ENCODE assay signal across 1 cellular context in genomic region chr17:40909351-40909750, GRCh38.
A peak's percentile ranks its signal among the peaks of the same experiment; 100 is the strongest.
TF ChIP-seq lines count a peak whose summit lies in the region.

No MANE protein-coding gene starts in this region.

TF ChIP-seq in SK-N-SH, 30 proteins besides CTCF, POLR2A, EP300 and RAD21 (continued from another document):
- peak; percentile 17 for TF ChIP-seq CHD2 (IDR thresholded peaks at IDR 0.05; ENCODE audit: low read length, partially characterized antibody)
- no peak for TF ChIP-seq RFX5 (IDR thresholded peaks at IDR 0.05; ENCODE audit: low read length)
- peak; percentile 23; the same call in 1 of the 2 replicates for TF ChIP-seq RXRA (IDR thresholded peaks at IDR 0.05; ENCODE audit: borderline replicate concordance, low read depth)
- peak; percentile 46; the same call in 1 of the 2 replicates for TF ChIP-seq TEAD4 (IDR thresholded peaks at IDR 0.05; ENCODE audit: borderline replicate concordance, insufficient read depth)
- TF ChIP-seq, protein P1, sequence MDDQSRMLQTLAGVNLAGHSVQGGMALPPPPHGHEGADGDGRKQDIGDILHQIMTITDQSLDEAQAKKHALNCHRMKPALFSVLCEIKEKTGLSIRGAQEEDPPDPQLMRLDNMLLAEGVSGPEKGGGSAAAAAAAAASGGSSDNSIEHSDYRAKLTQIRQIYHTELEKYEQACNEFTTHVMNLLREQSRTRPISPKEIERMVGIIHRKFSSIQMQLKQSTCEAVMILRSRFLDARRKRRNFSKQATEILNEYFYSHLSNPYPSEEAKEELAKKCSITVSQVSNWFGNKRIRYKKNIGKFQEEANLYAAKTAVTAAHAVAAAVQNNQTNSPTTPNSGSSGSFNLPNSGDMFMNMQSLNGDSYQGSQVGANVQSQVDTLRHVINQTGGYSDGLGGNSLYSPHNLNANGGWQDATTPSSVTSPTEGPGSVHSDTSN (IDR thresholded peaks at IDR 0.05), result peak; percentile 30; the same call in 1 of the 2 replicates
- peak; percentile 88 for TF ChIP-seq NFIC (IDR thresholded peaks at IDR 0.05; ENCODE audit: borderline replicate concordance)
- no peak; the same call in 1 of the 2 replicates for TF ChIP-seq MEF2A (IDR thresholded peaks at IDR 0.05; ENCODE audit: borderline replicate concordance, low read depth)
- TF ChIP-seq, protein P2, sequence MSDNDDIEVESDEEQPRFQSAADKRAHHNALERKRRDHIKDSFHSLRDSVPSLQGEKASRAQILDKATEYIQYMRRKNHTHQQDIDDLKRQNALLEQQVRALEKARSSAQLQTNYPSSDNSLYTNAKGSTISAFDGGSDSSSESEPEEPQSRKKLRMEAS (IDR thresholded peaks at IDR 0.05; ENCODE audit: low read depth), result no peak
- TF ChIP-seq USF1 (IDR thresholded peaks at IDR 0.05; ENCODE audit: borderline replicate concordance, low read depth), result 0 out of 2 replicates have a peak, but pooled peaks have one; percentile 5
- no peak for TF ChIP-seq FOXJ3 (CRISPR knock-in tag; IDR thresholded peaks at IDR 0.05)
- peak; percentile 87 for TF ChIP-seq SMC3 (IDR thresholded peaks at IDR 0.05; ENCODE audit: low read depth, low read length)
- TF ChIP-seq GATA2 (CRISPR knock-in tag; IDR thresholded peaks at IDR 0.05), result no peak
- TF ChIP-seq FOSL2 (IDR thresholded peaks at IDR 0.05; ENCODE audit: borderline replicate concordance, low read depth), result peak; percentile 87
- TF ChIP-seq, protein P3, sequence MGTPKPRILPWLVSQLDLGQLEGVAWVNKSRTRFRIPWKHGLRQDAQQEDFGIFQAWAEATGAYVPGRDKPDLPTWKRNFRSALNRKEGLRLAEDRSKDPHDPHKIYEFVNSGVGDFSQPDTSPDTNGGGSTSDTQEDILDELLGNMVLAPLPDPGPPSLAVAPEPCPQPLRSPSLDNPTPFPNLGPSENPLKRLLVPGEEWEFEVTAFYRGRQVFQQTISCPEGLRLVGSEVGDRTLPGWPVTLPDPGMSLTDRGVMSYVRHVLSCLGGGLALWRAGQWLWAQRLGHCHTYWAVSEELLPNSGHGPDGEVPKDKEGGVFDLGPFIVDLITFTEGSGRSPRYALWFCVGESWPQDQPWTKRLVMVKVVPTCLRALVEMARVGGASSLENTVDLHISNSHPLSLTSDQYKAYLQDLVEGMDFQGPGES (IDR thresholded peaks at IDR 0.05; ENCODE audit: low read depth, low read length), result no peak
- no peak for TF ChIP-seq FOXM1 (IDR thresholded peaks at IDR 0.05; ENCODE audit: low read depth)
- peak; percentile 57 for TF ChIP-seq TCF12 (IDR thresholded peaks at IDR 0.05)
- TF ChIP-seq SIN3A (IDR thresholded peaks at IDR 0.05; ENCODE audit: borderline replicate concordance, low read depth, low read length), result no peak
- TF ChIP-seq YY1 (IDR thresholded peaks at IDR 0.05; ENCODE audit: low read depth), result no peak
- TF ChIP-seq POLR2AphosphoS5 (IDR thresholded peaks at IDR 0.05; ENCODE audit: low read depth, low read length), result no peak; the same call in 1 of the 2 replicates
- TF ChIP-seq MXI1 (IDR thresholded peaks at IDR 0.05; ENCODE audit: low read depth, low read length), result no peak
- TF ChIP-seq, protein P4, sequence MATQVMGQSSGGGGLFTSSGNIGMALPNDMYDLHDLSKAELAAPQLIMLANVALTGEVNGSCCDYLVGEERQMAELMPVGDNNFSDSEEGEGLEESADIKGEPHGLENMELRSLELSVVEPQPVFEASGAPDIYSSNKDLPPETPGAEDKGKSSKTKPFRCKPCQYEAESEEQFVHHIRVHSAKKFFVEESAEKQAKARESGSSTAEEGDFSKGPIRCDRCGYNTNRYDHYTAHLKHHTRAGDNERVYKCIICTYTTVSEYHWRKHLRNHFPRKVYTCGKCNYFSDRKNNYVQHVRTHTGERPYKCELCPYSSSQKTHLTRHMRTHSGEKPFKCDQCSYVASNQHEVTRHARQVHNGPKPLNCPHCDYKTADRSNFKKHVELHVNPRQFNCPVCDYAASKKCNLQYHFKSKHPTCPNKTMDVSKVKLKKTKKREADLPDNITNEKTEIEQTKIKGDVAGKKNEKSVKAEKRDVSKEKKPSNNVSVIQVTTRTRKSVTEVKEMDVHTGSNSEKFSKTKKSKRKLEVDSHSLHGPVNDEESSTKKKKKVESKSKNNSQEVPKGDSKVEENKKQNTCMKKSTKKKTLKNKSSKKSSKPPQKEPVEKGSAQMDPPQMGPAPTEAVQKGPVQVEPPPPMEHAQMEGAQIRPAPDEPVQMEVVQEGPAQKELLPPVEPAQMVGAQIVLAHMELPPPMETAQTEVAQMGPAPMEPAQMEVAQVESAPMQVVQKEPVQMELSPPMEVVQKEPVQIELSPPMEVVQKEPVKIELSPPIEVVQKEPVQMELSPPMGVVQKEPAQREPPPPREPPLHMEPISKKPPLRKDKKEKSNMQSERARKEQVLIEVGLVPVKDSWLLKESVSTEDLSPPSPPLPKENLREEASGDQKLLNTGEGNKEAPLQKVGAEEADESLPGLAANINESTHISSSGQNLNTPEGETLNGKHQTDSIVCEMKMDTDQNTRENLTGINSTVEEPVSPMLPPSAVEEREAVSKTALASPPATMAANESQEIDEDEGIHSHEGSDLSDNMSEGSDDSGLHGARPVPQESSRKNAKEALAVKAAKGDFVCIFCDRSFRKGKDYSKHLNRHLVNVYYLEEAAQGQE (IDR thresholded peaks at IDR 0.05; ENCODE audit: low read depth, low read length), result peak; percentile 21; the same call in 1 of the 2 replicates
- peak; percentile 69 for TF ChIP-seq JUND (IDR thresholded peaks at IDR 0.05)
- TF ChIP-seq GABPA (IDR thresholded peaks at IDR 0.05; ENCODE audit: low read depth), result no peak
